ENCODE assay signal across 15 cellular contexts in the genomic region with DNA sequence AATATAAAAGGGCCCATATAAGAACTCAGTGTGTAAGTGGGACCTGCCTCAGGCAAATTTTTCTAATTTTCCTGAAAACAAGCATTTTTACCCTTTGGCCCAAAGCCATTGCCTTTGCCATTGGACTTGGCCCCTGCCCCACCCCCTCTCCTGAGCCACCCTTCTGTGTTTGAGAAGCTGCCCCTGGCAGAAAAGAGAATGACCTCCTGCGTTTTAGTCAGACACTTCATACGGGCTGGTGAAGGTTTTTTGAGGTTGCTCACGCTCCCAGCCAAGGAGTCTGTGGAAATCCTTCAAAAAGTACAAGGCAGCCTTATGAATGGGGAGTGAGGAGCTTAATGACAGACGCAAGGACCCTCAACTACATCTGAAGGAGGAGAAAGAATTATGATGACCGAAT.
DNase-seq lines count a peak whose midpoint lies in the region; ATAC-seq and TF ChIP-seq lines count a peak whose summit lies in the region.
"Had no signal": no experiment of that assay in that cellular context is flagged by ENCODE, and none has a peak within 500 bp of the region (broad histone marks: within the 10 kb centered on the region; RNA-seq: fewer than 3 reads in every experiment).

No MANE protein-coding gene starts in this region.

- no peak overlapping the region for H3K4me3 ChIP-seq in AG10803 (ENCODE audit: low read length)
- H3K4me3 ChIP-seq: MG63, PC-9 had no signal

- intact Hi-C loops in sciatic nerve (cut with DNase I), result no loop called here

- DNase-seq in AG10803 (ENCODE audit: low read depth) (peak; percentile 33), SK-MEL-5 (ENCODE audit: low read depth, low spot score) (peak; percentile 57), foreskin melanocyte (peak; percentile 8), sciatic nerve (ENCODE audit: low spot score) (no peak), NCI-H1092 (lab: John Stamatoyannopoulos, UW) (no peak), nucleus accumbens (lab: John Stamatoyannopoulos, UW) (no peak), dermis blood vessel endothelial cell (no peak)
- no peak for DNase-seq in stimulated activated CD4-positive, alpha-beta T cell treated with anti-CD3 and anti-CD28 coated beads, Interleukin-2, amount 100 ng/mL, for 48 hours
- DNase-seq: CD4-positive, alpha-beta memory T cell; MG63; NCI-H1105; NCI-H1694 treated with DMSO at 0.1 percent for 48 hours; NCI-H446; PC-9 had no signal

- peak; percentile 20 for ATAC-seq in sciatic nerve
- ATAC-seq: Right ventricle myocardium inferior had no signal

- in situ Hi-C loops in SK-MEL-5 (cut with HindIII; ENCODE audit: low pct_unique_long_range_greater_than_20kb, low sequenced_read_pairs), result no loop called here

- no peak for TF ChIP-seq CTCF in AG10803 (conservative IDR thresholded peaks at IDR 0.05; ENCODE audit: low read length)

Comparison
In these comparisons a context has a peak if more than half of its experiments do, and no peak if none do; other contexts are left out.
1. DNase-seq: peak in AG10803 (single experiment), SK-MEL-5 (single experiment) and foreskin melanocyte (single experiment); none in sciatic nerve (single experiment), NCI-H1092 (single experiment), nucleus accumbens (0 of 56), stimulated activated CD4-positive, alpha-beta T cell treated with anti-CD3 and anti-CD28 coated beads, Interleukin-2, amount 100 ng/mL, for 48 hours (0 of 2) and dermis blood vessel endothelial cell (single experiment).